ENCODE assay signal across 16 cellular contexts in the genomic region with DNA sequence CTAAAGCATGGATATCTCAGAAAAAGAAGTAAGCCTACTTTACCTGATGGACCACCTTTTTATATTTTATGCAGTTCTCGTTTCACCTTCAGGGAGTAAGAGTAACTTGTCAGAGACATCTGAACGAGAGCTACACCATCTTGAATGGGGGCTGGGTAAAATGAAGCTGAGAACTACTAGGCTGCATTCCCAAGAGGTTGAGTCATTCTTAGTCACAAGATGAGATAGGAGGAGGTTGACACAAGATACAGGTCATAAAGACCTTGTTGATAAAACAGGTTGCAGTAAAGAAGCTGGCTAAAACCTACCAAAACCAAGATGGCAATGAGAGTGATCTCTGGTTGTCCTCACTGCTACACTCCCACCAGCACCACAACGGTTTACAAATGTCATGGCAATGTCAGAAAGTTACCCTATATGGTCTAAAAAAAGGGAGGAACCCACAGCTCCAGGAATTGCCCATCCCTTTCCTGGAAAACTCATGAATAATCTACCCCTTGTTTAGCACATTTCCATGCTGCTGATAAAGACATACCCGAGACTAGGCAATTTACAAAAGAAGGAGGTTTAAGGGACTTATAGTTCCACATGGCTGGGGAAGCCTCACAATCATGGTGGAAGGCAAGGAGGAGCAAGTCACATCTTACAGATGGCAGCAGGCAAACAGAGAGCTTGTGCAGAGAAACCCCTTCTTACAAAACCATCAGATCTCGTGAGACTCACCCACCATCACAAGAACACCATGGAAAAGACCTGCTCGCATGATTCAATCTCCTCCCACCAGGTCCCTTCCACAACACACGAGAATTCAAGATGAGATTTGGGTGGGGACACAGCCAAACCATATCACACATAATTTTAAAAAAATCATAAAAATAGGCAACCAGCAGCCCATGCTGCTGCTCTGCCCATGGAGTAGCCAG.
DNase-seq lines count a peak whose midpoint lies in the region; ATAC-seq and TF ChIP-seq lines count a peak whose summit lies in the region.
"Had no signal": no experiment of that assay in that cellular context is flagged by ENCODE, and none has a peak within 500 bp of the region (broad histone marks: within the 10 kb centered on the region; RNA-seq: fewer than 3 reads in every experiment).

No MANE protein-coding gene starts in this region.

- H3K36me3 Mint-ChIP-seq in HFFc6 (ENCODE audit: low read depth) = peaks cover 4% of the 10 kb centered on the region

- H3K9ac ChIP-seq in SK-N-SH = no peak overlapping the region
- H3K9ac ChIP-seq: GM23248 had no signal

- H3K27me3 ChIP-seq in SK-N-SH (ENCODE audit: insufficient read depth) = no peaks in the 10 kb centered on the region
- H3K27me3 ChIP-seq: body of pancreas had no signal

- no peak overlapping the region for H3K4me2 ChIP-seq in SK-N-SH
- H3K4me2 ChIP-seq: smooth muscle cell had no signal

- H3K79me2 ChIP-seq in SK-N-SH (ENCODE audit: insufficient read depth) = no peaks in the 10 kb centered on the region

- H3K4me1 ChIP-seq in SK-N-SH (ENCODE audit: control insufficient read depth in 1 of 2, insufficient read depth in 2 of 2, low read depth in 1 of 2, low read length in 1 of 2) = no peaks in the 10 kb centered on the region; a peak in 2 of 4 replicates
- H3K4me1 ChIP-seq: left ventricle myocardium inferior had no signal

- H3K27ac Mint-ChIP-seq in HFFc6 = no peak overlapping the region
- H3K27ac Mint-ChIP-seq: activated T-helper 2 cell treated with anti-CD3 and anti-CD28 coated beads, Interferon-gamma antibody, Interleukin-2, Interleukin-4, amounts not matched to agents 10 μg/mL and 5 μg/mL and 100 μg/mL, durations not matched to agents 14 hours and 24 hours and 36 hours had no signal

- no peak overlapping the region for H3K27ac ChIP-seq in SK-N-SH (ENCODE audit: low read depth in 2 of 2, low read length in 1 of 2)
- H3K27ac ChIP-seq: body of pancreas, GM23248, left ventricle myocardium inferior had no signal

- DNase-seq in HFFc6 (peak; percentile 11), SK-N-SH (no peak), fibroblast of mammary gland (ENCODE audit: low read depth) (peak; percentile 46), retinal pigment epithelial cell (ENCODE audit: low read depth) (peak; percentile 3), mucosa of gallbladder (ENCODE audit: low spot score) (no peak)
- DNase-seq in activated CD8-positive, alpha-beta memory T cell treated with anti-CD3 and anti-CD28 coated beads, Interleukin-2, amount 50 U/mL, for 4 hours = no peak
- DNase-seq: activated CD4-positive, alpha-beta T cell treated with anti-CD3 and anti-CD28 coated beads, Interleukin-2, amount 50 U/mL, for 1 hour; body of pancreas; effector CD8-positive, alpha-beta T cell; GM23248; left ventricle myocardium inferior; NCI-H1092 treated with DMSO at 0.1 percent for 48 hours; NCI-H446 had no signal

- no peaks in the 10 kb centered on the region for H3K9me2 ChIP-seq in SK-N-SH

- peak overlapping the region; percentile 3; the same call in 1 of the 2 replicates for H3K4me3 Mint-ChIP-seq in HFFc6

- TF ChIP-seq EP300 in SK-N-SH (IDR thresholded peaks at IDR 0.05; ENCODE audit: borderline replicate concordance in 1 of 2, low read depth in 1 of 2, low read length in 1 of 2) = no peak

- no peak overlapping the region for H2AFZ ChIP-seq in SK-N-SH (ENCODE audit: low read depth)
- H2AFZ ChIP-seq: GM23248 had no signal

- no peak for TF ChIP-seq CTCF in HFFc6 (IDR thresholded peaks at IDR 0.05)
- TF ChIP-seq CTCF in SK-N-SH (IDR thresholded peaks at IDR 0.05) = no peak
- TF ChIP-seq CTCF in fibroblast of mammary gland (conservative IDR thresholded peaks at IDR 0.05; ENCODE audit: control insufficient read depth, insufficient read depth, low read depth, low read length) = no peak
- no peak for TF ChIP-seq CTCF in retinal pigment epithelial cell (conservative IDR thresholded peaks at IDR 0.05; ENCODE audit: low read depth, low read length)

- peaks cover 4% of the 10 kb centered on the region for H3K9me3 Mint-ChIP-seq in HFFc6

- no peak for TF ChIP-seq RAD21 in SK-N-SH (IDR thresholded peaks at IDR 0.05; ENCODE audit: low read length)

- no peaks in the 10 kb centered on the region for H3K36me3 ChIP-seq in SK-N-SH (replicated peaks in 1 of 2; ENCODE audit: control insufficient read depth in 1 of 2, insufficient read depth in 2 of 2, low read length in 1 of 2)
- H3K36me3 ChIP-seq: left ventricle myocardium inferior had no signal

- 69% methylated on average over 7 of the region's 7 CpGs for WGBS in SK-N-SH (ENCODE audit: low lambda C conversion rate)

- H3K4me1 Mint-ChIP-seq in HFFc6 (ENCODE audit: low read depth) = peaks cover 15% of the 10 kb centered on the region

- POLR2A ChIA-PET in SK-N-SH (lab: Yijun Ruan, JAX) = no interaction called here

- H3K4me3 ChIP-seq in SK-N-SH (ENCODE audit: low read depth in 2 of 2, low read length in 1 of 2) (no peak overlapping the region), fibroblast of mammary gland (ENCODE audit: control insufficient read depth, low read depth, low read length) (no peak overlapping the region), retinal pigment epithelial cell (ENCODE audit: low read length) (no peak overlapping the region)
- H3K4me3 ChIP-seq: body of pancreas, GM23248, left ventricle myocardium inferior, smooth muscle cell had no signal

- H4K20me1 ChIP-seq in SK-N-SH (ENCODE audit: insufficient read depth) = no peaks in the 10 kb centered on the region

- ATAC-seq in HG03378 (IDR thresholded peaks at IDR 0.05; ENCODE audit: unreplicated experiment) = no peak
- ATAC-seq: body of pancreas had no signal

- H3K27me3 Mint-ChIP-seq in HFFc6 (ENCODE audit: insufficient read depth) = peaks cover 7% of the 10 kb centered on the region

- no peaks in the 10 kb centered on the region for H3K9me3 ChIP-seq in SK-N-SH
- H3K9me3 ChIP-seq: body of pancreas, left ventricle myocardium inferior had no signal

- no peaks in the 10 kb centered on the region for H3F3A ChIP-seq in SK-N-SH (replicated peaks; ENCODE audit: insufficient read depth)

- CTCF ChIA-PET in SK-N-SH (lab: Yijun Ruan, JAX) = interaction anchor here (1.0 to 1.2 kb wide), 2 partner anchors 10 to 521 kb away, joined by 3 to 7 read pairs; no protein-coding TSS in a partner anchor

TF ChIP-seq in SK-N-SH, 30 proteins besides CTCF, POLR2A, EP300 and RAD21:
- peak; percentile 16; the same call in 1 of the 2 replicates for TF ChIP-seq FOSL2 (IDR thresholded peaks at IDR 0.05; ENCODE audit: borderline replicate concordance, low read depth)
- no peak for TF ChIP-seq CHD2 (IDR thresholded peaks at IDR 0.05; ENCODE audit: low read length, partially characterized antibody)
- no peak for TF ChIP-seq YY1 (IDR thresholded peaks at IDR 0.05; ENCODE audit: low read depth)
- no peak for TF ChIP-seq NFIC (IDR thresholded peaks at IDR 0.05; ENCODE audit: borderline replicate concordance)
- no peak for TF ChIP-seq TEAD4 (IDR thresholded peaks at IDR 0.05; ENCODE audit: borderline replicate concordance, insufficient read depth)
- no peak for TF ChIP-seq SMC3 (IDR thresholded peaks at IDR 0.05; ENCODE audit: low read depth, low read length)
- TF ChIP-seq JUND (IDR thresholded peaks at IDR 0.05) = peak; percentile 27; the same call in 1 of the 2 replicates
- no peak for TF ChIP-seq RXRA (IDR thresholded peaks at IDR 0.05; ENCODE audit: borderline replicate concordance, low read depth)
- no peak for TF ChIP-seq ZBTB33 (IDR thresholded peaks at IDR 0.05; ENCODE audit: borderline replicate concordance, low read depth)
- no peak for TF ChIP-seq NRF1 (IDR thresholded peaks at IDR 0.05; ENCODE audit: low read depth, low read length)
- no peak for TF ChIP-seq POLR2AphosphoS5 (IDR thresholded peaks at IDR 0.05; ENCODE audit: low read depth, low read length)

Comparison
In these comparisons a context has a peak if more than half of its experiments do, and no peak if none do; other contexts are left out.
1. DNase-seq: peak in HFFc6 (single experiment), fibroblast of mammary gland (single experiment) and retinal pigment epithelial cell (single experiment); none in SK-N-SH (single experiment), mucosa of gallbladder (single experiment) and activated CD8-positive, alpha-beta memory T cell treated with anti-CD3 and anti-CD28 coated beads, Interleukin-2, amount 50 U/mL, for 4 hours (single experiment).